ENCODE assay signal across 1 cellular context in genomic region chr22:37267128-37267587, GRCh38.
TF ChIP-seq lines count a peak whose summit lies in the region.

No MANE protein-coding gene starts in this region.

TF ChIP-seq in H1, 55 proteins besides CTCF, POLR2A, EP300 and RAD21:
- TF ChIP-seq MAX (IDR thresholded peaks at IDR 0.05) = no peak
- TF ChIP-seq BCL11A (IDR thresholded peaks at IDR 0.05; ENCODE audit: low read depth in 2 of 2, low read length in 2 of 2) = no peak
- no peak for TF ChIP-seq EZH2 (IDR thresholded peaks at IDR 0.05; ENCODE audit: low read depth, low read length, severe bottlenecking)
- TF ChIP-seq CEBPB (IDR thresholded peaks at IDR 0.05; ENCODE audit: low read depth, low read length) = no peak
